9 cellular contexts compared by ENCODE assay signal in the genomic region with DNA sequence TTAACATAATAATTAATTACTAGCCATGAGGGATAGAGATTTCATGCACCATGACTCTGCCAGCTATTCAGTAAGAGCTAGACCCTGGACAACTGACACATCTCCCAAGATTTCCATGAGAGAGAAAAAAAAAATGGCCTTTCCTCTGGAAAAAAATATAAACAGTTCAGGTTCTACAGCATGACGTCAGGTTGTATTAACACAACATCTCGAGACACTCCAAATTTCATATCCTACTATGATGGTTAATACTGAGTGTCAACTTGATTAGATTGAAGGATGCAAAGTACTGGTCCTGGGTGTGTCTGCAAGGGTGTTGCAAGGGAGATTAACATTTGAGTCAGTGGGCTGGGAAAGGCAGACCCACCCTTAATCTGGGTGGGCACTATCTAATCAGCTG. TPM values are rescaled to one million over a fixed set of nuclear protein-coding genes. Genes with fewer than 3 reads are reported as not detected.
"Had no signal": no experiment of that assay in that cellular context is flagged by ENCODE, and none has a peak within 500 bp of the region (broad histone marks: within the 10 kb centered on the region; RNA-seq: fewer than 3 reads in every experiment).

No MANE protein-coding gene starts in this region.

- DNase-seq: GDM1, GF-D8 had no signal

- FAIRE-seq: G401.6, GM12878, GM12891, GM12892, GM18507, GM19239 had no signal

- H3K4me3 ChIP-seq: GM12878 had no signal

- ATAC-seq: GM12878 had no signal

RNA-seq across cellular contexts. Expression of gene DBX2, which starts 11.1 kb away (rescaled TPM):
- total RNA-seq: G401, GM12878 had no signal
- polyA plus RNA-seq: GM12878 had no signal
